ENCODE assay signal across 8 cellular contexts in genomic region chr3:49903451-49904424, GRCh38. TPM values are rescaled to one million over a fixed set of nuclear protein-coding genes. Genes with fewer than 3 reads are reported as not detected.
DNase-seq lines count a peak whose midpoint lies in the region; ATAC-seq, FAIRE-seq and TF ChIP-seq lines count a peak whose summit lies in the region.

Gene MST1R, minus strand, starts transcription at chr3:49903873. Its CDS starts 264 bp downstream, at chr3:49903609.

- POLR2A ChIA-PET in activated CD8-positive, alpha-beta T cell treated with anti-CD3 and anti-CD28 coated beads, Interleukin-2, amount 10 ng/mL, durations not matched to agents 7 days and 5 days (lab: Charles Lee): no interaction called here
- POLR2A ChIA-PET in endothelial cell of umbilical vein (lab: Charles Lee): no interaction called here
- POLR2A ChIA-PET in naive thymus-derived CD8-positive, alpha-beta T cell (lab: Charles Lee): interaction anchor here (0.6 to 2.4 kb wide), 3 partner anchors 101 to 1202 kb away, joined by 3 to 9 read pairs (median 4); partner anchors contain the start of gene INKA1

- DNase-seq in AG20443 (ENCODE audit: low spot score) (peak; percentile 84), NCI-H1048 (lab: John Stamatoyannopoulos, UW) (peak; percentile 66), endothelial cell of umbilical vein (ENCODE audit: low read depth, low spot score) (peak; percentile 27), C1 segment of cervical spinal cord (lab: John Stamatoyannopoulos, UW) (no peak)
- peak; percentile 92 for DNase-seq in activated CD8-positive, alpha-beta T cell treated with anti-CD3 and anti-CD28 coated beads, Interleukin-2, amount 10 ng/mL, durations not matched to agents 7 days and 5 days
- DNase-seq in naive thymus-derived CD8-positive, alpha-beta T cell: peak; percentile 69 to 89 (median 80)

- H3K9ac ChIP-seq in endothelial cell of umbilical vein (replicated peaks; ENCODE audit: extremely low read depth, insufficient read depth, low read length): peak within 1 kb of the TSS; percentile 27

- peak within 1 kb of the TSS; percentile 93 for H3K4me3 Mint-ChIP-seq in activated CD8-positive, alpha-beta T cell treated with anti-CD3 and anti-CD28 coated beads, Interleukin-2, amount 10 ng/mL, durations not matched to agents 7 days and 5 days
- peak within 1 kb of the TSS; percentile 74 to 89 (median 84) for H3K4me3 Mint-ChIP-seq in naive thymus-derived CD8-positive, alpha-beta T cell
- H3K4me3 Mint-ChIP-seq in stimulated activated naive CD8-positive, alpha-beta T cell treated with anti-CD3 and anti-CD28 coated beads, Interleukin-15, Interleukin-2, amounts not matched to agents 100 ng/mL and 50 ng/mL, for 24 hours: peak within 1 kb of the TSS; percentile 84

- TF ChIP-seq POLR2A in endothelial cell of umbilical vein (IDR thresholded peaks at IDR 0.05; ENCODE audit: low read depth, low read length): no peak

- H3K9me3 Mint-ChIP-seq in activated CD8-positive, alpha-beta T cell treated with anti-CD3 and anti-CD28 coated beads, Interleukin-2, amount 10 ng/mL, durations not matched to agents 7 days and 5 days (ENCODE audit: insufficient read depth): no peaks in the 10 kb centered on the region
- H3K9me3 Mint-ChIP-seq in naive thymus-derived CD8-positive, alpha-beta T cell: no peaks in the 10 kb centered on the region
- no peaks in the 10 kb centered on the region for H3K9me3 Mint-ChIP-seq in stimulated activated naive CD8-positive, alpha-beta T cell treated with anti-CD3 and anti-CD28 coated beads, Interleukin-15, Interleukin-2, amounts not matched to agents 100 ng/mL and 50 ng/mL, for 24 hours

- CTCF ChIA-PET in activated CD8-positive, alpha-beta T cell treated with anti-CD3 and anti-CD28 coated beads, Interleukin-2, amount 10 ng/mL, durations not matched to agents 7 days and 5 days (lab: Charles Lee): interaction anchor here (0.6 to 1.9 kb wide), 2 partner anchors 101 to 168 kb away, joined by 3 to 7 read pairs; partner anchors contain the start of gene INKA1
- CTCF ChIA-PET in endothelial cell of umbilical vein (lab: Charles Lee): interaction anchor here (3.7 to 4.0 kb wide), 2 partner anchors 63 to 101 kb away, joined by 18 to 25 read pairs; partner anchors contain the start of gene INKA1

- peak; percentile 87 for FAIRE-seq in endothelial cell of umbilical vein (lab: Jason Lieb, UNC)

- peak within 1 kb of the TSS; percentile 95 for H3K27ac Mint-ChIP-seq in activated CD8-positive, alpha-beta T cell treated with anti-CD3 and anti-CD28 coated beads, Interleukin-2, amount 10 ng/mL, durations not matched to agents 7 days and 5 days
- peak within 1 kb of the TSS in 9 of 10 donors; percentile 57 to 94 (median 85) for H3K27ac Mint-ChIP-seq in naive thymus-derived CD8-positive, alpha-beta T cell
- peak within 1 kb of the TSS; percentile 65 for H3K27ac Mint-ChIP-seq in stimulated activated naive CD8-positive, alpha-beta T cell treated with anti-CD3 and anti-CD28 coated beads, Interleukin-15, Interleukin-2, amounts not matched to agents 100 ng/mL and 50 ng/mL, for 24 hours

- H2AFZ ChIP-seq in endothelial cell of umbilical vein (ENCODE audit: low read depth, low read length): peak within 1 kb of the TSS; percentile 98

- H3K4me2 ChIP-seq in endothelial cell of umbilical vein (ENCODE audit: insufficient read depth, low read length): peak within 1 kb of the TSS; percentile 66

- intact Hi-C loops in endothelial cell of umbilical vein (cut with micrococcal nuclease): no loop called here

- no TSS peak for BruUV-seq in endothelial cell of umbilical vein (replicated peaks; lab: Mats Ljungman, UMichigan)

- H3K9me1 ChIP-seq in endothelial cell of umbilical vein (replicated peaks; ENCODE audit: control insufficient read depth, extremely low read depth, insufficient read depth, low read length): no peaks in the 10 kb centered on the region

- dilution Hi-C loops in endothelial cell of umbilical vein (cut with MboI; ENCODE audit: extremely low pct_ligation_motif_present, low sequenced_read_pairs): no loop called here

- H3K27me3 Mint-ChIP-seq in activated CD8-positive, alpha-beta T cell treated with anti-CD3 and anti-CD28 coated beads, Interleukin-2, amount 10 ng/mL, durations not matched to agents 7 days and 5 days (ENCODE audit: low read depth): no peaks in the 10 kb centered on the region
- H3K27me3 Mint-ChIP-seq in naive thymus-derived CD8-positive, alpha-beta T cell: no peaks in the 10 kb centered on the region
- no peaks in the 10 kb centered on the region for H3K27me3 Mint-ChIP-seq in stimulated activated naive CD8-positive, alpha-beta T cell treated with anti-CD3 and anti-CD28 coated beads, Interleukin-15, Interleukin-2, amounts not matched to agents 100 ng/mL and 50 ng/mL, for 24 hours

- H3K9me3 ChIP-seq in endothelial cell of umbilical vein (replicated peaks; ENCODE audit: control insufficient read depth, insufficient read depth, low read length): no peaks in the 10 kb centered on the region

- H3K36me3 Mint-ChIP-seq in activated CD8-positive, alpha-beta T cell treated with anti-CD3 and anti-CD28 coated beads, Interleukin-2, amount 10 ng/mL, durations not matched to agents 7 days and 5 days (ENCODE audit: low read depth): peaks cover 3% of the 10 kb centered on the region
- peaks cover 0 to 2% (median 0%) of the 10 kb centered on the region in 3 donors for H3K36me3 Mint-ChIP-seq in naive thymus-derived CD8-positive, alpha-beta T cell
- H3K36me3 Mint-ChIP-seq in stimulated activated naive CD8-positive, alpha-beta T cell treated with anti-CD3 and anti-CD28 coated beads, Interleukin-15, Interleukin-2, amounts not matched to agents 100 ng/mL and 50 ng/mL, for 24 hours (ENCODE audit: low read depth): no peaks in the 10 kb centered on the region

- H3K4me1 ChIP-seq in endothelial cell of umbilical vein (ENCODE audit: control insufficient read depth, extremely low read depth, insufficient read depth, low read length): peaks cover 14% of the 10 kb centered on the region

- H3K4me1 Mint-ChIP-seq in activated CD8-positive, alpha-beta T cell treated with anti-CD3 and anti-CD28 coated beads, Interleukin-2, amount 10 ng/mL, durations not matched to agents 7 days and 5 days (ENCODE audit: low read depth): peaks cover 39% of the 10 kb centered on the region
- peaks cover 14 to 32% (median 30%) of the 10 kb centered on the region in 4 donors for H3K4me1 Mint-ChIP-seq in naive thymus-derived CD8-positive, alpha-beta T cell
- peaks cover 25% of the 10 kb centered on the region for H3K4me1 Mint-ChIP-seq in stimulated activated naive CD8-positive, alpha-beta T cell treated with anti-CD3 and anti-CD28 coated beads, Interleukin-15, Interleukin-2, amounts not matched to agents 100 ng/mL and 50 ng/mL, for 24 hours (ENCODE audit: low read depth)

- peak within 1 kb of the TSS in 2 of 3 experiments; percentile 10 to 29 for H3K4me3 ChIP-seq in endothelial cell of umbilical vein (replicated peaks in 1 of 3; ENCODE audit: insufficient read depth in 1 of 3, low read depth in 1 of 3, low read length in 3 of 3)

- ATAC-seq in GM19468 (IDR thresholded peaks at IDR 0.05; ENCODE audit: extremely low read depth, unreplicated experiment): peak; percentile 67
- ATAC-seq in activated CD8-positive, alpha-beta T cell treated with anti-CD3 and anti-CD28 coated beads, Interleukin-2, amount 10 ng/mL, durations not matched to agents 7 days and 5 days: peak; percentile 99
- ATAC-seq in naive thymus-derived CD8-positive, alpha-beta T cell: peak; percentile 98 to 99

- no peak for TF ChIP-seq CTCF in endothelial cell of umbilical vein (IDR thresholded peaks at IDR 0.05; ENCODE audit: extremely low read depth in 1 of 2, insufficient read depth in 1 of 2, low read depth in 1 of 2, low read length in 2 of 2)

- no peaks in the 10 kb centered on the region for H3K79me2 ChIP-seq in endothelial cell of umbilical vein (ENCODE audit: control insufficient read depth, insufficient read depth, low read length)

- no peak within 1 kb of the TSS for H3K27ac ChIP-seq in endothelial cell of umbilical vein (ENCODE audit: insufficient read depth, low read depth, low read length)

- no peaks in the 10 kb centered on the region for H3K36me3 ChIP-seq in endothelial cell of umbilical vein (ENCODE audit: control insufficient read depth in 2 of 2, extremely low read depth in 1 of 2, insufficient read depth in 2 of 2, low read length in 2 of 2)

- H4K20me1 ChIP-seq in endothelial cell of umbilical vein (replicated peaks; ENCODE audit: control insufficient read depth, extremely low read depth, insufficient read depth, low read length): no peaks in the 10 kb centered on the region

- no peaks in the 10 kb centered on the region for H3K27me3 ChIP-seq in endothelial cell of umbilical vein (ENCODE audit: control insufficient read depth in 2 of 2, insufficient read depth in 2 of 2, low read length in 2 of 2)

TF ChIP-seq in endothelial cell of umbilical vein, 7 proteins besides CTCF, POLR2A, EP300 and RAD21:
- TF ChIP-seq FOS (IDR thresholded peaks at IDR 0.05; ENCODE audit: borderline replicate concordance, insufficient read depth, low read length) (no peak), EZH2 (IDR thresholded peaks at IDR 0.05; ENCODE audit: borderline replicate concordance, low read depth, low read length, severe bottlenecking) (no peak), JUN (IDR thresholded peaks at IDR 0.05; ENCODE audit: borderline replicate concordance, insufficient read depth, insufficient read length, low read depth) (no peak), POLR2AphosphoS5 (IDR thresholded peaks at IDR 0.05; ENCODE audit: insufficient read depth, low read depth, low read length) (peak; percentile 18), MYC (IDR thresholded peaks at IDR 0.05; ENCODE audit: low read depth, low read length) (no peak), GATA2 (IDR thresholded peaks at IDR 0.05; ENCODE audit: insufficient read depth, insufficient read length, low read depth, low read length) (no peak)
- TF ChIP-seq, protein P1, sequence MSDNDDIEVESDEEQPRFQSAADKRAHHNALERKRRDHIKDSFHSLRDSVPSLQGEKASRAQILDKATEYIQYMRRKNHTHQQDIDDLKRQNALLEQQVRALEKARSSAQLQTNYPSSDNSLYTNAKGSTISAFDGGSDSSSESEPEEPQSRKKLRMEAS (IDR thresholded peaks at IDR 0.05; ENCODE audit: insufficient read depth, insufficient read length): no peak

RNA-seq across cellular contexts. Expression of gene MST1R, which starts in this region (rescaled TPM):
- 1 to 10 TPM; 3.2 to 3.9 TPM for total RNA-seq in activated CD8-positive, alpha-beta T cell treated with anti-CD3 and anti-CD28 coated beads, Interleukin-2, amount 10 ng/mL, durations not matched to agents 7 days and 5 days
- total RNA-seq in endothelial cell of umbilical vein: 0.93 and 1.5 TPM in 2 replicates
- 2.4 and 3.6 TPM in 2 replicates for polyA plus RNA-seq in endothelial cell of umbilical vein
- 0.73 and 1.2 TPM in 2 replicates for polyA plus RNA-seq in endothelial cell of umbilical vein (2011; cell fraction: cytosol; rRNA removed)
- polyA plus RNA-seq in endothelial cell of umbilical vein (2011; cell fraction: nucleus; rRNA removed): 6.8 and 8.6 TPM in 2 replicates
- polyA plus RNA-seq in endothelial cell of umbilical vein (2012): 0.59 and 1.2 TPM in 2 replicates
- 2.8 and 5.0 TPM in 2 replicates for polyA minus RNA-seq in endothelial cell of umbilical vein
- polyA minus RNA-seq in endothelial cell of umbilical vein (2011; cell fraction: cytosol; rRNA and poly(A)+ RNA removed): 33.5 TPM
- polyA minus RNA-seq in endothelial cell of umbilical vein (2011; cell fraction: nucleus; rRNA and poly(A)+ RNA removed): 2.1 and 2.6 TPM in 2 replicates
- total RNA-seq in naive thymus-derived CD8-positive, alpha-beta T cell: 1 to 10 TPM in 1 of 2 experiments, under 1 TPM in 1; 0.75 to 1.0 TPM
- polyA plus RNA-seq in naive thymus-derived CD8-positive, alpha-beta T cell: under 1 TPM in 2 of 3 donors, not detected in 1; 0.19 to 0.58 TPM

Comparison
In these comparisons a context has a peak if more than half of its experiments do, and no peak if none do; other contexts are left out.
1. DNase-seq: peak in AG20443 (single experiment), NCI-H1048 (single experiment), activated CD8-positive, alpha-beta T cell treated with anti-CD3 and anti-CD28 coated beads, Interleukin-2, amount 10 ng/mL, durations not matched to agents 7 days and 5 days (single experiment), endothelial cell of umbilical vein (single experiment) and naive thymus-derived CD8-positive, alpha-beta T cell (10 of 10); none in C1 segment of cervical spinal cord (0 of 14).
2. Peak in every context shown above with its lines, with median percentiles within 50 percentile points of each other: ATAC-seq, H3K27ac Mint-ChIP-seq and H3K4me3 Mint-ChIP-seq.